In genomic region chr17:48832491-48832890, GRCh38 we compare ENCODE assay signal across 14 cellular contexts. TPM values are rescaled to one million over a fixed set of nuclear protein-coding genes. Genes with fewer than 3 reads are reported as not detected.
A peak's percentile ranks its signal among the peaks of the same experiment; 100 is the strongest.
DNase-seq lines count a peak whose midpoint lies in the region; ATAC-seq and TF ChIP-seq lines count a peak whose summit lies in the region.
"Had no signal": no experiment of that assay in that cellular context is flagged by ENCODE, and none has a peak within 500 bp of the region (broad histone marks: within the 10 kb centered on the region; RNA-seq: fewer than 3 reads in every experiment).

No MANE protein-coding gene starts in this region.

- H3K4me1 ChIP-seq in hepatocyte (ENCODE audit: insufficient read depth) (peaks cover 17% of the 10 kb centered on the region), upper lobe of right lung (peaks cover 56% of the 10 kb centered on the region)

- H3K27ac ChIP-seq in hepatocyte (no peak overlapping the region), upper lobe of right lung (no peak overlapping the region)
- H3K27ac ChIP-seq: C4-2B had no signal

- no peak for DNase-seq in Right ventricle myocardium inferior (ENCODE audit: missing footprints)
- no peak for DNase-seq in cardiac septum (ENCODE audit: low spot score)
- no peak for DNase-seq in activated T-helper 2 cell treated with anti-CD3 and anti-CD28 coated beads, Interferon-gamma antibody, Interleukin-2, Interleukin-4, amounts not matched to agents 10 μg/mL and 5 μg/mL and 100 μg/mL, durations not matched to agents 14 hours and 24 hours and 36 hours (ENCODE audit: low spot score)
- DNase-seq in hepatocyte (ENCODE audit: low spot score) = no peak
- no peak for DNase-seq in upper lobe of right lung
- DNase-seq in cortex of kidney (lab: John Stamatoyannopoulos, UW) = no peak
- DNase-seq in NCI-H187 (lab: John Stamatoyannopoulos, UW) = no peak
- no peak for DNase-seq in hypothalamus (lab: John Stamatoyannopoulos, UW)
- DNase-seq: Kasumi-1; stimulated activated naive CD8-positive, alpha-beta T cell treated with anti-CD3 and anti-CD28 coated beads, Interleukin-15, amount 100 ng/mL, for 72 hours; T1000 had no signal

- no peak overlapping the region for H3K4me3 ChIP-seq in hepatocyte
- peak overlapping the region; percentile 95 for H3K4me3 ChIP-seq in upper lobe of right lung

- WGBS in hepatocyte (ENCODE audit: low lambda C conversion rate, missing lambda C conversion rate) = 97% methylated on average over 2 of the region's 2 CpGs

- H3K36me3 ChIP-seq in hepatocyte (replicated peaks; ENCODE audit: insufficient read depth, low read depth) (no peaks in the 10 kb centered on the region), upper lobe of right lung (peaks cover 3% of the 10 kb centered on the region)

- no peak for TF ChIP-seq CTCF in hepatocyte (IDR thresholded peaks at IDR 0.05; ENCODE audit: poor library complexity)
- no peak for TF ChIP-seq CTCF in upper lobe of right lung (IDR thresholded peaks at IDR 0.05)

- intact Hi-C loops in Right ventricle myocardium inferior (cut with DNase I) = no loop called here
- intact Hi-C loops in cardiac septum (cut with DNase I) = no loop called here
- intact Hi-C loops in activated T-helper 2 cell treated with anti-CD3 and anti-CD28 coated beads, Interferon-gamma antibody, Interleukin-2, Interleukin-4, amounts not matched to agents 10 μg/mL and 5 μg/mL and 100 μg/mL, durations not matched to agents 14 hours and 24 hours and 36 hours (cut with micrococcal nuclease) = no loop called here
- intact Hi-C loops in upper lobe of right lung (cut with DNase I) = no loop called here

- peak overlapping the region; percentile 95 for H3K4me2 ChIP-seq in hepatocyte

- H4K20me1 ChIP-seq in hepatocyte (ENCODE audit: insufficient read depth, poor library complexity, severe bottlenecking) = peaks cover 8% of the 10 kb centered on the region

- no peaks in the 10 kb centered on the region for H3K9me3 Mint-ChIP-seq in activated T-helper 2 cell treated with anti-CD3 and anti-CD28 coated beads, Interferon-gamma antibody, Interleukin-2, Interleukin-4, amounts not matched to agents 10 μg/mL and 5 μg/mL and 100 μg/mL, durations not matched to agents 14 hours and 24 hours and 36 hours
- H3K9me3 Mint-ChIP-seq: stimulated activated naive CD8-positive, alpha-beta T cell treated with anti-CD3 and anti-CD28 coated beads, Interleukin-15, amount 100 ng/mL, for 72 hours had no signal

- peaks cover 21% of the 10 kb centered on the region for H3K36me3 Mint-ChIP-seq in activated T-helper 2 cell treated with anti-CD3 and anti-CD28 coated beads, Interferon-gamma antibody, Interleukin-2, Interleukin-4, amounts not matched to agents 10 μg/mL and 5 μg/mL and 100 μg/mL, durations not matched to agents 14 hours and 24 hours and 36 hours (ENCODE audit: low read depth)

- no peak overlapping the region for H3K27ac Mint-ChIP-seq in activated T-helper 2 cell treated with anti-CD3 and anti-CD28 coated beads, Interferon-gamma antibody, Interleukin-2, Interleukin-4, amounts not matched to agents 10 μg/mL and 5 μg/mL and 100 μg/mL, durations not matched to agents 14 hours and 24 hours and 36 hours

- no peaks in the 10 kb centered on the region for H3K9me2 ChIP-seq in hepatocyte (replicated peaks; ENCODE audit: insufficient read depth)

- no peak overlapping the region for H2AFZ ChIP-seq in hepatocyte

- peak; percentile 58 for ATAC-seq in Right ventricle myocardium inferior
- no peak for ATAC-seq in upper lobe of right lung
- ATAC-seq: stimulated activated naive CD8-positive, alpha-beta T cell treated with anti-CD3 and anti-CD28 coated beads, Interleukin-15, amount 100 ng/mL, for 72 hours had no signal

- peaks cover 63% of the 10 kb centered on the region for H3K79me2 ChIP-seq in hepatocyte

- peaks cover 4% of the 10 kb centered on the region for H3K27me3 Mint-ChIP-seq in activated T-helper 2 cell treated with anti-CD3 and anti-CD28 coated beads, Interferon-gamma antibody, Interleukin-2, Interleukin-4, amounts not matched to agents 10 μg/mL and 5 μg/mL and 100 μg/mL, durations not matched to agents 14 hours and 24 hours and 36 hours (ENCODE audit: low read depth)

- no peaks in the 10 kb centered on the region for H3K9me3 ChIP-seq in hepatocyte (ENCODE audit: low read depth)
- H3K9me3 ChIP-seq in upper lobe of right lung = no peaks in the 10 kb centered on the region

- peak overlapping the region; percentile 35 for H3K4me3 Mint-ChIP-seq in activated T-helper 2 cell treated with anti-CD3 and anti-CD28 coated beads, Interferon-gamma antibody, Interleukin-2, Interleukin-4, amounts not matched to agents 10 μg/mL and 5 μg/mL and 100 μg/mL, durations not matched to agents 14 hours and 24 hours and 36 hours (ENCODE audit: low read depth)

- peaks cover 53% of the 10 kb centered on the region for H3K4me1 Mint-ChIP-seq in activated T-helper 2 cell treated with anti-CD3 and anti-CD28 coated beads, Interferon-gamma antibody, Interleukin-2, Interleukin-4, amounts not matched to agents 10 μg/mL and 5 μg/mL and 100 μg/mL, durations not matched to agents 14 hours and 24 hours and 36 hours (ENCODE audit: low read depth)

- H3K27me3 ChIP-seq in hepatocyte (no peaks in the 10 kb centered on the region), upper lobe of right lung (no peaks in the 10 kb centered on the region)

RNA-seq across cellular contexts. Expression of gene CALCOCO2, which starts 1.7 kb away (rescaled TPM):
- total RNA-seq in Right ventricle myocardium inferior (321 TPM), cardiac septum (163 TPM), hepatocyte (68.8 and 76.3 TPM in 2 replicates), upper lobe of right lung (181 TPM)
- 51.7 and 53.7 TPM in 2 replicates for total RNA-seq in activated T-helper 2 cell treated with anti-CD3 and anti-CD28 coated beads, Interferon-gamma antibody, Interleukin-2, Interleukin-4, amounts not matched to agents 10 μg/mL and 5 μg/mL and 100 μg/mL, durations not matched to agents 14 hours and 24 hours and 36 hours
- polyA plus RNA-seq in hepatocyte = 63.4 and 79.2 TPM in 2 replicates

RNA-seq across cellular contexts. Expression of gene TTLL6, which starts 15.5 kb away (rescaled TPM):
- total RNA-seq in Right ventricle myocardium inferior = 0.08 TPM
- not detected for total RNA-seq in cardiac septum
- total RNA-seq in activated T-helper 2 cell treated with anti-CD3 and anti-CD28 coated beads, Interferon-gamma antibody, Interleukin-2, Interleukin-4, amounts not matched to agents 10 μg/mL and 5 μg/mL and 100 μg/mL, durations not matched to agents 14 hours and 24 hours and 36 hours = 0.07 TPM in 1 of 2 replicates, not detected in the other
- 0.28 and 0.30 TPM in 2 replicates for total RNA-seq in hepatocyte
- not detected in 2 replicates for polyA plus RNA-seq in hepatocyte
- 0.20 TPM for total RNA-seq in upper lobe of right lung
- total RNA-seq: bronchial epithelial cell, mesenteric fat pad had no signal
